ENCODE assay signal across 1 cellular context in the genomic region with DNA sequence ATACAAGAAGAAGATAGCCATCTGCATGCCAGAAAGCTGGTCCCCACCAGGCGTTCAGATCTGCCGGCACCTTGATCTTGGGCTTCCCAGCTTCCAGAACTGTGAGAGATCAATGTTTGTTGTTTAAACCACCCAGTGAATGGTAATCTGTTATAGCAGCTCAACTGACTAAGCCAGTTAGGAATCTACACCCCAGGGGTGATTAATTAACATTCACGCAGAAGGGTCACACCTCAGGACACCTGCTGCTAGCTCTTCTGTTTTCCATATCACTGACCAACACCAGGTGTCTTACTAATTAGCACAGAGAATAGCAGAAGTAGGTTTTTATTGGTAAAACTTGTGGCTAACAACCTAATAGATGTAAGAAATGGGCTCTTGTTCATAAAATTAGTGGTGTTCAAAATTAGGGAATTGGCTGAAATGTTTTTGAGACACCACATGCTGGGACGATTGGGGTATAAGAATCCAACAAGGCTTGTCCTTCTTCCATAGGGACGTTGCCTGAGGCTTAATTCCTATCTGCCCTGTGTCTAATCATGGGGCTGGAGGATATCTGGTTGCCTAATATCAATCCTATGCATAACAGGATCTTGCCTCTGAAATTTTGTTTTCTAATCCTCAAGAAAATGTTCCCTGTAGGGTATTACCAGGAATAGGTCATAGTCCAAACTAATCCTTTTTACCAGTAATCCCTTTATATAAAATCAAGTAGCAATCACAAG.
TF ChIP-seq lines count a peak whose summit lies in the region.

No MANE protein-coding gene starts in this region.

TF ChIP-seq in HCT116, 20 proteins besides CTCF, POLR2A, EP300 and RAD21 (continued from another document):
- peak; percentile 59; the same call in 1 of the 2 replicates for TF ChIP-seq FOSL1 (IDR thresholded peaks at IDR 0.05; ENCODE audit: low read depth)
- 0 out of 2 replicates have a peak, but pooled peaks have one; percentile 41 for TF ChIP-seq CBX3 (IDR thresholded peaks at IDR 0.05; ENCODE audit: low read depth)
- TF ChIP-seq ZFX (IDR thresholded peaks at IDR 0.05) = no peak
- peak; percentile 41; the same call in 1 of the 2 replicates for TF ChIP-seq SIN3A (IDR thresholded peaks at IDR 0.05; ENCODE audit: low read depth)
- 0 out of 2 replicates have a peak, but pooled peaks have one; percentile 18 for TF ChIP-seq POLR2AphosphoS5 (IDR thresholded peaks at IDR 0.05; ENCODE audit: low read depth, low read length)
- peak; percentile 26 for TF ChIP-seq TCF7L2 (IDR thresholded peaks at IDR 0.05; ENCODE audit: borderline replicate concordance, extremely low read depth, insufficient read depth, insufficient read length)
- TF ChIP-seq YY1 (IDR thresholded peaks at IDR 0.05; ENCODE audit: extremely low read depth, insufficient replicate concordance, low read depth, low read length) = no peak
- TF ChIP-seq JUND (IDR thresholded peaks at IDR 0.05) = peak; percentile 55
- TF ChIP-seq EZH2 (IDR thresholded peaks at IDR 0.05) = no peak
- TF ChIP-seq SRF (IDR thresholded peaks at IDR 0.05; ENCODE audit: low read depth) = no peak
TF ChIP-seq in HCT116: peak in this region for 8.
